ENCODE assay signal across 1 cellular context in genomic region chr3:155854147-155854940, GRCh38.
TF ChIP-seq lines count a peak whose summit lies in the region.

Gene SLC33A1 (minus strand): TSS chr3:155854427. CDS start chr3:155853997, 430 bp downstream.

TF ChIP-seq in HepG2, 621 proteins besides CTCF, POLR2A, EP300 and RAD21 (continued from another document and continues in another):
- TF ChIP-seq HNF1A (IDR thresholded peaks at IDR 0.05; ENCODE audit: low read depth) (0 out of 2 replicates have a peak, but pooled peaks have one; percentile 35), HNF1A (CRISPR knock-in tag; IDR thresholded peaks at IDR 0.05; ENCODE audit: borderline replicate concordance) (peak; percentile 82), ZNF772 (CRISPR knock-in tag; IDR thresholded peaks at IDR 0.05) (peak; percentile 58; the same call in 1 of the 2 replicates), RARG (CRISPR knock-in tag; IDR thresholded peaks at IDR 0.05; ENCODE audit: low read depth) (peak; percentile 81; the same call in 1 of the 2 replicates), NKX3-1 (CRISPR knock-in tag; IDR thresholded peaks at IDR 0.05) (no peak; the same call in 1 of the 2 replicates), MLLT10 (CRISPR knock-in tag; IDR thresholded peaks at IDR 0.05) (no peak), ATM (IDR thresholded peaks at IDR 0.05; ENCODE audit: borderline replicate concordance) (no peak), ZNF354B (CRISPR knock-in tag; IDR thresholded peaks at IDR 0.05) (no peak), ZNF232 (CRISPR knock-in tag; IDR thresholded peaks at IDR 0.05; ENCODE audit: borderline replicate concordance) (peak; percentile 24; the same call in 1 of the 2 replicates), DNMT1 (CRISPR knock-in tag; IDR thresholded peaks at IDR 0.05) (peak; percentile 55; the same call in 1 of the 2 replicates), CSRNP1 (CRISPR knock-in tag; IDR thresholded peaks at IDR 0.05) (peak; percentile 25; the same call in 1 of the 2 replicates), ZNF280D (CRISPR knock-in tag; IDR thresholded peaks at IDR 0.05) (peak; percentile 41; the same call in 1 of the 2 replicates), AGO1 (IDR thresholded peaks at IDR 0.05; ENCODE audit: low read depth, low read length, poor library complexity, severe bottlenecking) (peak; percentile 57), HMG20B (CRISPR knock-in tag; conservative IDR thresholded peaks at IDR 0.05) (peak; percentile 20; the same call in 1 of the 2 replicates), ZNF709 (CRISPR knock-in tag; IDR thresholded peaks at IDR 0.05) (no peak; the same call in 1 of the 2 replicates), SP4 (CRISPR knock-in tag; IDR thresholded peaks at IDR 0.05) (peak; percentile 92), MXD3 (CRISPR knock-in tag; IDR thresholded peaks at IDR 0.05) (peak; percentile 41; the same call in 1 of the 2 replicates), KLF9 (CRISPR knock-in tag; IDR thresholded peaks at IDR 0.05; ENCODE audit: low read depth) (peak; percentile 60; the same call in 1 of the 2 replicates), SNAI1 (CRISPR knock-in tag; IDR thresholded peaks at IDR 0.05; ENCODE audit: borderline replicate concordance) (peak; percentile 46; the same call in 1 of the 2 replicates), RFX5 (IDR thresholded peaks at IDR 0.05; ENCODE audit: low read depth, low read length) (peak; percentile 32), TBX3 (IDR thresholded peaks at IDR 0.05; ENCODE audit: borderline replicate concordance) (peak; percentile 68), MTF1 (CRISPR knock-in tag; IDR thresholded peaks at IDR 0.05) (no peak), GATAD2A (CRISPR knock-in tag; IDR thresholded peaks at IDR 0.05) (peak; percentile 94), ZNF878 (CRISPR knock-in tag; IDR thresholded peaks at IDR 0.05) (peak; percentile 85; the same call in 1 of the 2 replicates), ZNF33B (CRISPR knock-in tag; IDR thresholded peaks at IDR 0.05) (peak; percentile 87), PPARG (CRISPR knock-in tag; conservative IDR thresholded peaks at IDR 0.05) (peak; percentile 69), PHF20 (CRISPR knock-in tag; IDR thresholded peaks at IDR 0.05) (peak; percentile 98), ZSCAN21 (CRISPR knock-in tag; IDR thresholded peaks at IDR 0.05; ENCODE audit: borderline replicate concordance) (peak; percentile 92)
- TF ChIP-seq, protein P1, sequence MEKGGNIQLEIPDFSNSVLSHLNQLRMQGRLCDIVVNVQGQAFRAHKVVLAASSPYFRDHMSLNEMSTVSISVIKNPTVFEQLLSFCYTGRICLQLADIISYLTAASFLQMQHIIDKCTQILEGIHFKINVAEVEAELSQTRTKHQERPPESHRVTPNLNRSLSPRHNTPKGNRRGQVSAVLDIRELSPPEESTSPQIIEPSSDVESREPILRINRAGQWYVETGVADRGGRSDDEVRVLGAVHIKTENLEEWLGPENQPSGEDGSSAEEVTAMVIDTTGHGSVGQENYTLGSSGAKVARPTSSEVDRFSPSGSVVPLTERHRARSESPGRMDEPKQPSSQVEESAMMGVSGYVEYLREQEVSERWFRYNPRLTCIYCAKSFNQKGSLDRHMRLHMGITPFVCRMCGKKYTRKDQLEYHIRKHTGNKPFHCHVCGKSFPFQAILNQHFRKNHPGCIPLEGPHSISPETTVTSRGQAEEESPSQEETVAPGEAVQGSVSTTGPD (CRISPR knock-in tag; IDR thresholded peaks at IDR 0.05), result no peak
- TF ChIP-seq, protein P2, sequence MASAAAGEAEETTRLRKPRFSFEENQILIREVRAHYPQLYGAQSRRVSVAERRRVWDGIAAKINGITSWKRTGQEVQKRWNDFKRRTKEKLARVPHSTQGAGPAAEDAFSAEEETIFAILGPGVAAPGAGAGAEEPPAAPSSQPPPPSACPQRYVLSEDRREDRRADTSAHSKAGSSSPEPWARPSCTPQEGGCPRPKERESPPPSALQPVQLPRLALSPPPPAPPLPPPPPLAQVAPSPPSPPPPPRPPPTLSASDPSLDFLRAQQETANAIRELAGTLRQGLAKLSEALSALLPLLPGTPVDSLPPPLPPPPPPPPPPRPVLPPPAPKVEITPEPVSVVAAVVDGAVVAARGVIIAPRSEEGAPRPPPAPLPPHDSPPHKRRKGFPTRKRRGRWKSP (CRISPR knock-in tag; IDR thresholded peaks at IDR 0.05), result 0 out of 2 replicates have a peak, but pooled peaks have one; percentile 58
- TF ChIP-seq, protein P3, sequence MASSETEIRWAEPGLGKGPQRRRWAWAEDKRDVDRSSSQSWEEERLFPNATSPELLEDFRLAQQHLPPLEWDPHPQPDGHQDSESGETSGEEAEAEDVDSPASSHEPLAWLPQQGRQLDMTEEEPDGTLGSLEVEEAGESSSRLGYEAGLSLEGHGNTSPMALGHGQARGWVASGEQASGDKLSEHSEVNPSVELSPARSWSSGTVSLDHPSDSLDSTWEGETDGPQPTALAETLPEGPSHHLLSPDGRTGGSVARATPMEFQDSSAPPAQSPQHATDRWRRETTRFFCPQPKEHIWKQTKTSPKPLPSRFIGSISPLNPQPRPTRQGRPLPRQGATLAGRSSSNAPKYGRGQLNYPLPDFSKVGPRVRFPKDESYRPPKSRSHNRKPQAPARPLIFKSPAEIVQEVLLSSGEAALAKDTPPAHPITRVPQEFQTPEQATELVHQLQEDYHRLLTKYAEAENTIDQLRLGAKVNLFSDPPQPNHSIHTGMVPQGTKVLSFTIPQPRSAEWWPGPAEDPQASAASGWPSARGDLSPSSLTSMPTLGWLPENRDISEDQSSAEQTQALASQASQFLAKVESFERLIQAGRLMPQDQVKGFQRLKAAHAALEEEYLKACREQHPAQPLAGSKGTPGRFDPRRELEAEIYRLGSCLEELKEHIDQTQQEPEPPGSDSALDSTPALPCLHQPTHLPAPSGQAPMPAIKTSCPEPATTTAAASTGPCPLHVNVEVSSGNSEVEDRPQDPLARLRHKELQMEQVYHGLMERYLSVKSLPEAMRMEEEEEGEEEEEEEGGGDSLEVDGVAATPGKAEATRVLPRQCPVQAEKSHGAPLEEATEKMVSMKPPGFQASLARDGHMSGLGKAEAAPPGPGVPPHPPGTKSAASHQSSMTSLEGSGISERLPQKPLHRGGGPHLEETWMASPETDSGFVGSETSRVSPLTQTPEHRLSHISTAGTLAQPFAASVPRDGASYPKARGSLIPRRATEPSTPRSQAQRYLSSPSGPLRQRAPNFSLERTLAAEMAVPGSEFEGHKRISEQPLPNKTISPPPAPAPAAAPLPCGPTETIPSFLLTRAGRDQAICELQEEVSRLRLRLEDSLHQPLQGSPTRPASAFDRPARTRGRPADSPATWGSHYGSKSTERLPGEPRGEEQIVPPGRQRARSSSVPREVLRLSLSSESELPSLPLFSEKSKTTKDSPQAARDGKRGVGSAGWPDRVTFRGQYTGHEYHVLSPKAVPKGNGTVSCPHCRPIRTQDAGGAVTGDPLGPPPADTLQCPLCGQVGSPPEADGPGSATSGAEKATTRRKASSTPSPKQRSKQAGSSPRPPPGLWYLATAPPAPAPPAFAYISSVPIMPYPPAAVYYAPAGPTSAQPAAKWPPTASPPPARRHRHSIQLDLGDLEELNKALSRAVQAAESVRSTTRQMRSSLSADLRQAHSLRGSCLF (CRISPR knock-in tag; IDR thresholded peaks at IDR 0.05; ENCODE audit: borderline replicate concordance), result no peak
- TF ChIP-seq, protein P4, sequence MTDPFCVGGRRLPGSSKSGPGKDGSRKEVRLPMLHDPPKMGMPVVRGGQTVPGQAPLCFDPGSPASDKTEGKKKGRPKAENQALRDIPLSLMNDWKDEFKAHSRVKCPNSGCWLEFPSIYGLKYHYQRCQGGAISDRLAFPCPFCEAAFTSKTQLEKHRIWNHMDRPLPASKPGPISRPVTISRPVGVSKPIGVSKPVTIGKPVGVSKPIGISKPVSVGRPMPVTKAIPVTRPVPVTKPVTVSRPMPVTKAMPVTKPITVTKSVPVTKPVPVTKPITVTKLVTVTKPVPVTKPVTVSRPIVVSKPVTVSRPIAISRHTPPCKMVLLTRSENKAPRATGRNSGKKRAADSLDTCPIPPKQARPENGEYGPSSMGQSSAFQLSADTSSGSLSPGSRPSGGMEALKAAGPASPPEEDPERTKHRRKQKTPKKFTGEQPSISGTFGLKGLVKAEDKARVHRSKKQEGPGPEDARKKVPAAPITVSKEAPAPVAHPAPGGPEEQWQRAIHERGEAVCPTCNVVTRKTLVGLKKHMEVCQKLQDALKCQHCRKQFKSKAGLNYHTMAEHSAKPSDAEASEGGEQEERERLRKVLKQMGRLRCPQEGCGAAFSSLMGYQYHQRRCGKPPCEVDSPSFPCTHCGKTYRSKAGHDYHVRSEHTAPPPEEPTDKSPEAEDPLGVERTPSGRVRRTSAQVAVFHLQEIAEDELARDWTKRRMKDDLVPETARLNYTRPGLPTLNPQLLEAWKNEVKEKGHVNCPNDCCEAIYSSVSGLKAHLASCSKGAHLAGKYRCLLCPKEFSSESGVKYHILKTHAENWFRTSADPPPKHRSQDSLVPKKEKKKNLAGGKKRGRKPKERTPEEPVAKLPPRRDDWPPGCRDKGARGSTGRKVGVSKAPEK (CRISPR knock-in tag; IDR thresholded peaks at IDR 0.05; ENCODE audit: borderline replicate concordance), result peak; percentile 44; the same call in 1 of the 2 replicates
- TF ChIP-seq, protein P5, sequence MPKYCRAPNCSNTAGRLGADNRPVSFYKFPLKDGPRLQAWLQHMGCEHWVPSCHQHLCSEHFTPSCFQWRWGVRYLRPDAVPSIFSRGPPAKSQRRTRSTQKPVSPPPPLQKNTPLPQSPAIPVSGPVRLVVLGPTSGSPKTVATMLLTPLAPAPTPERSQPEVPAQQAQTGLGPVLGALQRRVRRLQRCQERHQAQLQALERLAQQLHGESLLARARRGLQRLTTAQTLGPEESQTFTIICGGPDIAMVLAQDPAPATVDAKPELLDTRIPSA (CRISPR knock-in tag; IDR thresholded peaks at IDR 0.05; ENCODE audit: borderline replicate concordance), result no peak
